Comparison of ENCODE assay signal across 8 cellular contexts in the genomic region with DNA sequence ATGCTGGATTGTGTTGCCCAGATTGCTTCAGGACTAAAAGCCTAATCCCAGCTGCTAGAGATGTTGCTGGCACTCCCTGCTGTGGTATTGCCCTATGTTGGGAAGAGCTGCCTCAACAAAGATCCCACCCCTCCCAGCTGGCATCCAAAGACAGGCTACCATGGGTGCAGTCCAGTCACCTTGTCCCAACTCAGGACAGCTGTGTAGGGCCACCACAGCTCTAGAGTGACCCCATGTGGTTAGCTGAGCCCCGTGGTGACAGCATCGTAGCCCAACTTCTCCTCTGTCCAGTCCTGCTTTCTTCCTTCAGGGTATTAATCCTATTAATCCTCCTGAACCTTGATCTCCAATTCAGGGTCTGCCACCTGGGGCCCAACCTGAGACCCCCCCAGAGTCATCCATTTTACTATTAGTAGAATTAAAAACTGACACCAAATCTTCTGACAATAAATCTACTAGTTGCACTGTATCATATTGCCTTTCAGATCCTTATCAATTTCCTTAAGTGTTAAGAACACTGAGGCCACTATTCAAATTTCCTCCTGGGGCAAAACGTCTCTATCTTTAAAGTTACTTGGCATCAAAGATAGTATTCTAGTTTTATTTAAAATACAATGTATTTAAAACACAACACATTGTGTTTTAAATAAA.
DNase-seq lines count a peak whose midpoint lies in the region; ATAC-seq and TF ChIP-seq lines count a peak whose summit lies in the region.

No MANE protein-coding gene starts in this region.

- H3K27ac Mint-ChIP-seq in Caco-2 (ENCODE audit: unreplicated experiment), result no peak overlapping the region

- POLR2A ChIA-PET in Caco-2 (lab: Charles Lee), result no interaction called here

- H3K4me1 Mint-ChIP-seq in Caco-2 (ENCODE audit: low read depth, unreplicated experiment), result no peaks in the 10 kb centered on the region

- CTCF ChIA-PET in Caco-2 (lab: Charles Lee), result interaction anchor here (1.0 kb wide), 1 partner anchor 9 kb away, joined by 9 read pairs; no protein-coding TSS in a partner anchor

- WGBS in right lobe of liver (ENCODE audit: insufficient coverage, low coverage, low lambda C conversion rate, missing lambda C conversion rate), result 26% methylated on average over 3 of the region's 3 CpGs

- BruUV-seq in Caco-2 (replicated peaks; lab: Mats Ljungman, UMichigan), result no TSS peak

- no peaks in the 10 kb centered on the region for H3K36me3 ChIP-seq in Caco-2 (ENCODE audit: control insufficient read depth, insufficient read depth, low read length)
- no peaks in the 10 kb centered on the region for H3K36me3 ChIP-seq in right lobe of liver

- DNase-seq in Caco-2, result peak; percentile 47 to 52
- DNase-seq in right lobe of liver, result peak in 2 of 3 donors; percentile 35 to 67
- DNase-seq in stimulated activated CD4-positive, alpha-beta T cell treated with anti-CD3 and anti-CD28 coated beads, Interleukin-12 subunit alpha, Interleukin-12 subunit beta, amount 100 ng/mL, for 4 hours, result no peak
- no peak for DNase-seq in NCI-H446 treated with DMSO at 0.1 percent for 48 hours (lab: John Stamatoyannopoulos, UW)
- DNase-seq in NCI-H1092 (lab: John Stamatoyannopoulos, UW), result no peak
- DNase-seq in NCI-H2227 (lab: John Stamatoyannopoulos, UW; ENCODE audit: unreplicated experiment), result no peak

- intact Hi-C loops in Caco-2 (cut with micrococcal nuclease; ENCODE audit: unreplicated experiment), result loop anchor here (10.0 kb wide), 2 partner anchors 243 to 643 kb away; no protein-coding TSS in a partner anchor
- intact Hi-C loops in right lobe of liver (cut with DNase I), result loop anchor here in 1 of 2 donors (10.0 kb wide), 1 partner anchor 543 kb away; no protein-coding TSS in a partner anchor

- no peaks in the 10 kb centered on the region for H3K9me3 ChIP-seq in Caco-2
- H3K9me3 ChIP-seq in right lobe of liver, result peaks cover 0 to 2% (median 0%) of the 10 kb centered on the region in 4 donors

- H3K4me1 ChIP-seq in Caco-2 (no peaks in the 10 kb centered on the region), right lobe of liver (peaks cover 0 to 5% (median 0%) of the 10 kb centered on the region in 4 donors)

- peaks cover 2% of the 10 kb centered on the region for H3K27me3 Mint-ChIP-seq in Caco-2 (ENCODE audit: insufficient read depth, unreplicated experiment)

- ATAC-seq in HG03442 (IDR thresholded peaks at IDR 0.05; ENCODE audit: unreplicated experiment), result peak; percentile 45
- peak; percentile 76 to 92 (median 87) for ATAC-seq in right lobe of liver

- H3K27me3 ChIP-seq in Caco-2 (replicated peaks; ENCODE audit: control insufficient read depth, insufficient read depth, low read length) (no peaks in the 10 kb centered on the region), right lobe of liver (no peaks in the 10 kb centered on the region)

- TF ChIP-seq POLR2A in right lobe of liver (IDR thresholded peaks at IDR 0.05), result no peak

- no peaks in the 10 kb centered on the region for H3K36me3 Mint-ChIP-seq in Caco-2 (ENCODE audit: insufficient read depth, unreplicated experiment)

- H3K9me3 Mint-ChIP-seq in Caco-2 (ENCODE audit: unreplicated experiment), result peaks cover 11% of the 10 kb centered on the region

- H3K4me3 Mint-ChIP-seq in Caco-2 (ENCODE audit: unreplicated experiment), result no peak overlapping the region

- H3K27ac ChIP-seq in right lobe of liver, result no peak overlapping the region

- H3K4me3 ChIP-seq in Caco-2 (ENCODE audit: low read depth, low read length) (no peak overlapping the region), WI38 (ENCODE audit: low read depth, low read length) (no peak overlapping the region), right lobe of liver (no peak overlapping the region)

- TF ChIP-seq CTCF in Caco-2 (IDR thresholded peaks at IDR 0.05; ENCODE audit: insufficient read depth in 1 of 2, low read depth in 1 of 2, low read length in 1 of 2, severe bottlenecking in 1 of 2, unreplicated experiment in 1 of 2), result peak; percentile 31 to 67
- peak; percentile 59 for TF ChIP-seq CTCF in WI38 (IDR thresholded peaks at IDR 0.05; ENCODE audit: low read depth, low read length)
- TF ChIP-seq CTCF in right lobe of liver (IDR thresholded peaks at IDR 0.05), result peak; percentile 35 to 66 (median 40)

Comparison
In these comparisons a context has a peak if more than half of its experiments do, and no peak if none do; other contexts are left out.
1. DNase-seq: peak in Caco-2 (2 of 2) and right lobe of liver (2 of 3); none in stimulated activated CD4-positive, alpha-beta T cell treated with anti-CD3 and anti-CD28 coated beads, Interleukin-12 subunit alpha, Interleukin-12 subunit beta, amount 100 ng/mL, for 4 hours (single experiment), NCI-H446 treated with DMSO at 0.1 percent for 48 hours (single experiment), NCI-H1092 (single experiment) and NCI-H2227 (single experiment).
2. Peak in every context shown above with its lines, with median percentiles within 50 percentile points of each other: CTCF ChIP-seq.